Comparison of ENCODE assay signal across 28 cellular contexts in the genomic region with DNA sequence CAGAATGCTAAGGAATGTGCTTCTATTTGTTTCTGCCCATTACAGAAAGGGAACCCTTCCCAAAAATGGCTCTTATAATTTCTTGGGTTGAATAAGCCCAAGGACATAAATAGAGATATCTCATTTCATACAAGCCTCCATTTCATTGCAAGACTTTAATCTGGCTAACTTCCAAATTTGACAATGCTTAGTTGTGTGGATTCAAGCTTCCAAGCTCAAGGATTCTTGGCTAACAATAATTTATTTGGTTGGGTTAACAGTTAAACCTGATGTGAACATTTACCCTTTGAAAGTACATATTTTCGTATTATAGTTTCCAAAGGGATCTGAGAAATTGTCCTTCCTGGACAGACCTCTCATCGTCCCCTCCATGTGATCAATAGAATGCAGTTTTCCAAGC.
"Had no signal": no experiment of that assay in that cellular context is flagged by ENCODE, and none has a peak within 500 bp of the region (broad histone marks: within the 10 kb centered on the region; RNA-seq: fewer than 3 reads in every experiment).

No MANE protein-coding gene starts in this region.

- H3K4me1 ChIP-seq: adrenal gland had no signal

- H3K9me3 ChIP-seq: adrenal gland had no signal

- FAIRE-seq: TTC549 had no signal

- H3K27me3 ChIP-seq: adrenal gland had no signal

- ATAC-seq: activated CD4-positive, alpha-beta T cell treated with anti-CD3 and anti-CD28 coated beads for 36 hours; activated CD8-positive, alpha-beta T cell treated with anti-CD3 and anti-CD28 coated beads for 36 hours; activated T-cell treated with anti-CD3 and anti-CD28 coated beads, Interleukin-2, amount 50 U/mL, for 72 hours; Panc1; Right ventricle myocardium inferior; T-cell had no signal

- DNase-seq: activated CD4-positive, alpha-beta T cell treated with anti-CD3 and anti-CD28 coated beads for 36 hours; activated CD8-positive, alpha-beta memory T cell treated with anti-CD3 and anti-CD28 coated beads, Interleukin-2, amount 50 U/mL, for 4 hours; activated CD8-positive, alpha-beta T cell treated with anti-CD3 and anti-CD28 coated beads for 36 hours; activated gamma-delta T cell treated with Interleukin-2 at 50 U/mL for 16 hours; activated naive CD4-positive, alpha-beta T cell treated with anti-CD3 and anti-CD28 coated beads, Interleukin-2, amount 10 ng/mL, durations not matched to agents 7 days and 5 days; activated naive CD8-positive, alpha-beta T cell treated with anti-CD3 and anti-CD28 coated beads, Interleukin-2, amount 10 ng/mL, durations not matched to agents 7 days and 5 days; activated T-cell treated with anti-CD3 and anti-CD28 coated beads, Interleukin-2, amount 50 U/mL, for 72 hours; adrenal gland; Kasumi-1; KBM-7; NCI-H1048; NCI-H146; NCI-H187 treated with DMSO at 0.1 percent for 48 hours; NCI-H2081 treated with DMSO at 0.1 percent for 48 hours; NCI-H446; NCI-H524; NCI-H774; NK-92 treated with Interleukin-12 subunit alpha and Interleukin-12 subunit beta, amount 100 ng/mL, for 24 hours; OCI-M1; RPMI8226; T-cell; T-helper 2 cell; T1000 had no signal

- H3K27ac ChIP-seq: adrenal gland, SK-N-MC, VCaP had no signal

- H3K36me3 ChIP-seq: adrenal gland had no signal

- H3K4me3 ChIP-seq: adrenal gland, SK-N-MC had no signal
